ENCODE assay signal across 2 cellular contexts in genomic region chr14:34676516-34677211, GRCh38.
A peak's percentile ranks its signal among the peaks of the same experiment; 100 is the strongest.
TF ChIP-seq lines count a peak whose summit lies in the region.

No MANE protein-coding gene starts in this region.

TF ChIP-seq in A549, 52 proteins besides CTCF, POLR2A, EP300 and RAD21:
- TF ChIP-seq SREBF2 (IDR thresholded peaks at IDR 0.05) (no peak), CHD2 (IDR thresholded peaks at IDR 0.05; ENCODE audit: low read length, partially characterized antibody) (no peak), CBX8 (IDR thresholded peaks at IDR 0.05) (no peak), MAX (IDR thresholded peaks at IDR 0.05) (no peak), PBX3 (IDR thresholded peaks at IDR 0.05) (no peak)

TF ChIP-seq in HepG2, 621 proteins besides CTCF, POLR2A, EP300 and RAD21 (continues in another document):
- TF ChIP-seq STAT5B (CRISPR knock-in tag; IDR thresholded peaks at IDR 0.05) (no peak), HOXA9 (CRISPR knock-in tag; IDR thresholded peaks at IDR 0.05; ENCODE audit: borderline replicate concordance) (no peak), ARNT2 (CRISPR knock-in tag; IDR thresholded peaks at IDR 0.05; ENCODE audit: low read depth) (no peak), TSC22D2 (CRISPR knock-in tag; IDR thresholded peaks at IDR 0.05; ENCODE audit: borderline replicate concordance) (no peak), NAIF1 (CRISPR knock-in tag; IDR thresholded peaks at IDR 0.05; ENCODE audit: borderline replicate concordance) (no peak), ZNF546 (CRISPR knock-in tag; conservative IDR thresholded peaks at IDR 0.05) (no peak), TP53 (CRISPR knock-in tag; conservative IDR thresholded peaks at IDR 0.05) (no peak), ZBTB44 (CRISPR knock-in tag; IDR thresholded peaks at IDR 0.05) (no peak), ZNF747 (CRISPR knock-in tag; IDR thresholded peaks at IDR 0.05; ENCODE audit: borderline replicate concordance) (0 out of 2 replicates have a peak, but pooled peaks have one; percentile 15), EHMT2 (IDR thresholded peaks at IDR 0.05; ENCODE audit: borderline replicate concordance, low read depth, low read length) (no peak), ZNF768 (CRISPR knock-in tag; IDR thresholded peaks at IDR 0.05) (no peak), ZMAT3 (CRISPR knock-in tag; conservative IDR thresholded peaks at IDR 0.05) (no peak), SALL1 (CRISPR knock-in tag; IDR thresholded peaks at IDR 0.05) (0 out of 2 replicates have a peak, but pooled peaks have one; percentile 4), ZBTB33 (CRISPR knock-in tag; IDR thresholded peaks at IDR 0.05) (no peak), ZNF430 (CRISPR knock-in tag; IDR thresholded peaks at IDR 0.05) (no peak), ZNF770 (CRISPR knock-in tag; IDR thresholded peaks at IDR 0.05) (no peak), ZNF280D (CRISPR knock-in tag; IDR thresholded peaks at IDR 0.05) (no peak), SYNCRIP (IDR thresholded peaks at IDR 0.05; ENCODE audit: insufficient read depth, low read depth, low read length) (no peak), MAZ (IDR thresholded peaks at IDR 0.05; ENCODE audit: borderline replicate concordance, low read depth, low read length) (no peak), MAZ (CRISPR knock-in tag; IDR thresholded peaks at IDR 0.05; ENCODE audit: low read depth) (0 out of 2 replicates have a peak, but pooled peaks have one; percentile 25), ZNF180 (CRISPR knock-in tag; IDR thresholded peaks at IDR 0.05; ENCODE audit: borderline replicate concordance, low read depth) (no peak), PBX2 (CRISPR knock-in tag; IDR thresholded peaks at IDR 0.05) (no peak), MLX (CRISPR knock-in tag; IDR thresholded peaks at IDR 0.05) (no peak), ZNF468 (CRISPR knock-in tag; IDR thresholded peaks at IDR 0.05) (no peak), ZFP82 (CRISPR knock-in tag; IDR thresholded peaks at IDR 0.05; ENCODE audit: borderline replicate concordance) (no peak), PRDM4 (CRISPR knock-in tag; IDR thresholded peaks at IDR 0.05; ENCODE audit: borderline replicate concordance) (no peak), KLF12 (CRISPR knock-in tag; IDR thresholded peaks at IDR 0.05; ENCODE audit: borderline replicate concordance) (no peak), CSRNP2 (CRISPR knock-in tag; conservative IDR thresholded peaks at IDR 0.05; ENCODE audit: low read depth) (no peak), RARG (CRISPR knock-in tag; IDR thresholded peaks at IDR 0.05; ENCODE audit: low read depth) (no peak), ZNF674 (CRISPR knock-in tag; IDR thresholded peaks at IDR 0.05; ENCODE audit: low read depth) (no peak), ELK4 (CRISPR knock-in tag; IDR thresholded peaks at IDR 0.05; ENCODE audit: borderline replicate concordance) (no peak), MBNL3 (CRISPR knock-in tag; conservative IDR thresholded peaks at IDR 0.05) (no peak), ELF4 (CRISPR knock-in tag; IDR thresholded peaks at IDR 0.05; ENCODE audit: borderline replicate concordance) (0 out of 2 replicates have a peak, but pooled peaks have one; percentile 32), ZNF780A (CRISPR knock-in tag; IDR thresholded peaks at IDR 0.05) (peak; percentile 85; the same call in 1 of the 2 replicates), PHB2 (IDR thresholded peaks at IDR 0.05; ENCODE audit: partially characterized antibody) (no peak), ZFAT (CRISPR knock-in tag; conservative IDR thresholded peaks at IDR 0.05) (no peak), ZFP62 (CRISPR knock-in tag; IDR thresholded peaks at IDR 0.05) (no peak), ZBTB7A (CRISPR knock-in tag; IDR thresholded peaks at IDR 0.05) (no peak), FOXO4 (CRISPR knock-in tag; conservative IDR thresholded peaks at IDR 0.05) (0 out of 2 replicates have a peak, but pooled peaks have one; percentile 50), HIVEP1 (CRISPR knock-in tag; IDR thresholded peaks at IDR 0.05) (no peak), PHF21A (CRISPR knock-in tag; IDR thresholded peaks at IDR 0.05) (0 out of 2 replicates have a peak, but pooled peaks have one; percentile 24), ZFP90 (CRISPR knock-in tag; IDR thresholded peaks at IDR 0.05; ENCODE audit: borderline replicate concordance) (0 out of 2 replicates have a peak, but pooled peaks have one; percentile 27), ZNF326 (CRISPR knock-in tag; IDR thresholded peaks at IDR 0.05; ENCODE audit: borderline replicate concordance) (no peak), ATF3 (CRISPR knock-in tag; IDR thresholded peaks at IDR 0.05) (no peak), SIN3A (IDR thresholded peaks at IDR 0.05; ENCODE audit: borderline replicate concordance, low read depth, low read length) (no peak)
